Comparison of ENCODE assay signal across 15 cellular contexts in the genomic region with DNA sequence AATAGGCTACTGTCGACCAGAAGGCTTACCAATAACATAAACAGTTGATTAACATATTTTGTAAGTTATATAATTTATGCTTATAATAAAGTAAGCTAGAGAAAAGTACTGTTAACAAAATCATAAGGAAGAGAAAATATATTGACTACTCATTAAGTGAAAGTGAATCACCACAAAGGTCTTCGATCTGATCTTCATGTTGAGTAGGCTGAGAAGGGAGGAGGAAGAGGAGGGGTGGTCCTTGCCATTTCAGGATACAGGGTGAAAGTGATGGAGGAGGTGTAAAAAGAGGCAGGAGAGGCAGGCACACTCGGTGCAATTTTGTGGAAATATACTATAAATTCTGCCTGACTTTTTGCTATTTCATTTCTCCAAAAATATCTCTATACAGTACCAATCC. TPM values are rescaled to one million over a fixed set of nuclear protein-coding genes. Genes with fewer than 3 reads are reported as not detected.
A peak's percentile ranks its signal among the peaks of the same experiment; 100 is the strongest.
DNase-seq lines count a peak whose midpoint lies in the region; ATAC-seq and TF ChIP-seq lines count a peak whose summit lies in the region.
"Had no signal": no experiment of that assay in that cellular context is flagged by ENCODE, and none has a peak within 500 bp of the region (broad histone marks: within the 10 kb centered on the region; RNA-seq: fewer than 3 reads in every experiment).

No MANE protein-coding gene starts in this region.

- no peak overlapping the region for H3K4me3 Mint-ChIP-seq in activated CD4-positive, alpha-beta T cell treated with anti-CD3 and anti-CD28 coated beads for 36 hours
- no peak overlapping the region for H3K4me3 Mint-ChIP-seq in activated CD4-positive, alpha-beta T cell treated with anti-CD3 and anti-CD28 coated beads, Interleukin-2, amount 10 ng/mL, durations not matched to agents 7 days and 5 days
- H3K4me3 Mint-ChIP-seq in stimulated activated naive CD8-positive, alpha-beta T cell treated with anti-CD3 and anti-CD28 coated beads, Interleukin-15, Interleukin-2, amounts not matched to agents 100 ng/mL and 50 ng/mL, for 24 hours, result no peak overlapping the region
- H3K4me3 Mint-ChIP-seq in nephron progenitor cell, result no peak overlapping the region
- H3K4me3 Mint-ChIP-seq: B cell; CD4-positive, alpha-beta T cell; CD8-positive, alpha-beta T cell had no signal

- H3K9me3 Mint-ChIP-seq in activated CD4-positive, alpha-beta T cell treated with anti-CD3 and anti-CD28 coated beads for 36 hours (ENCODE audit: low read depth), result peaks cover 17% of the 10 kb centered on the region
- H3K9me3 Mint-ChIP-seq in activated CD4-positive, alpha-beta T cell treated with anti-CD3 and anti-CD28 coated beads, Interleukin-2, amount 10 ng/mL, durations not matched to agents 7 days and 5 days, result peaks cover 24% of the 10 kb centered on the region
- peaks cover 24% of the 10 kb centered on the region for H3K9me3 Mint-ChIP-seq in stimulated activated naive CD8-positive, alpha-beta T cell treated with anti-CD3 and anti-CD28 coated beads, Interleukin-15, Interleukin-2, amounts not matched to agents 100 ng/mL and 50 ng/mL, for 24 hours
- peaks cover 73% of the 10 kb centered on the region for H3K9me3 Mint-ChIP-seq in nephron progenitor cell

- H3K36me3 Mint-ChIP-seq in activated CD4-positive, alpha-beta T cell treated with anti-CD3 and anti-CD28 coated beads for 36 hours (ENCODE audit: low read depth), result peaks cover 51% of the 10 kb centered on the region
- H3K36me3 Mint-ChIP-seq in activated CD4-positive, alpha-beta T cell treated with anti-CD3 and anti-CD28 coated beads, Interleukin-2, amount 10 ng/mL, durations not matched to agents 7 days and 5 days (ENCODE audit: low read depth), result peaks cover 45% of the 10 kb centered on the region
- peaks cover 74% of the 10 kb centered on the region for H3K36me3 Mint-ChIP-seq in stimulated activated naive CD8-positive, alpha-beta T cell treated with anti-CD3 and anti-CD28 coated beads, Interleukin-15, Interleukin-2, amounts not matched to agents 100 ng/mL and 50 ng/mL, for 24 hours (ENCODE audit: low read depth)
- peaks cover 80% of the 10 kb centered on the region for H3K36me3 Mint-ChIP-seq in nephron progenitor cell (ENCODE audit: low read depth)

- intact Hi-C loops in activated CD4-positive, alpha-beta T cell treated with anti-CD3 and anti-CD28 coated beads for 36 hours (cut with DNase I, micrococcal nuclease), result no loop called here

- POLR2A ChIA-PET in activated CD4-positive, alpha-beta T cell treated with anti-CD3 and anti-CD28 coated beads for 36 hours (lab: Charles Lee), result no interaction called here
- POLR2A ChIA-PET in activated CD4-positive, alpha-beta T cell treated with anti-CD3 and anti-CD28 coated beads, Interleukin-2, amount 10 ng/mL, durations not matched to agents 7 days and 5 days (lab: Charles Lee), result no interaction called here

- TF ChIP-seq CTCF in nephron progenitor cell (IDR thresholded peaks at IDR 0.05), result no peak

- H3K4me1 Mint-ChIP-seq in activated CD4-positive, alpha-beta T cell treated with anti-CD3 and anti-CD28 coated beads for 36 hours, result peaks cover 48% of the 10 kb centered on the region
- H3K4me1 Mint-ChIP-seq in activated CD4-positive, alpha-beta T cell treated with anti-CD3 and anti-CD28 coated beads, Interleukin-2, amount 10 ng/mL, durations not matched to agents 7 days and 5 days, result peaks cover 16% of the 10 kb centered on the region
- H3K4me1 Mint-ChIP-seq in stimulated activated naive CD8-positive, alpha-beta T cell treated with anti-CD3 and anti-CD28 coated beads, Interleukin-15, Interleukin-2, amounts not matched to agents 100 ng/mL and 50 ng/mL, for 24 hours (ENCODE audit: low read depth), result peaks cover 48% of the 10 kb centered on the region
- H3K4me1 Mint-ChIP-seq in nephron progenitor cell, result peaks cover 10% of the 10 kb centered on the region

- H3K27ac Mint-ChIP-seq in activated CD4-positive, alpha-beta T cell treated with anti-CD3 and anti-CD28 coated beads for 36 hours, result no peak overlapping the region
- H3K27ac Mint-ChIP-seq in activated CD4-positive, alpha-beta T cell treated with anti-CD3 and anti-CD28 coated beads, Interleukin-2, amount 10 ng/mL, durations not matched to agents 7 days and 5 days, result no peak overlapping the region
- peak overlapping the region; percentile 50 for H3K27ac Mint-ChIP-seq in stimulated activated naive CD8-positive, alpha-beta T cell treated with anti-CD3 and anti-CD28 coated beads, Interleukin-15, Interleukin-2, amounts not matched to agents 100 ng/mL and 50 ng/mL, for 24 hours
- peak overlapping the region; percentile 47 for H3K27ac Mint-ChIP-seq in nephron progenitor cell
- H3K27ac Mint-ChIP-seq: B cell; CD4-positive, alpha-beta T cell; CD8-positive, alpha-beta T cell had no signal

- peak; percentile 53 for ATAC-seq in activated CD4-positive, alpha-beta T cell treated with anti-CD3 and anti-CD28 coated beads for 36 hours
- ATAC-seq in stimulated activated naive CD8-positive, alpha-beta T cell treated with anti-CD3 and anti-CD28 coated beads, Interleukin-15, Interleukin-2, amounts not matched to agents 100 U/mL and 50 U/mL, for 24 hours, result no peak
- ATAC-seq: A549; CD8-positive, alpha-beta T cell had no signal

- CTCF ChIA-PET in activated CD4-positive, alpha-beta T cell treated with anti-CD3 and anti-CD28 coated beads for 36 hours (lab: Charles Lee), result no interaction called here
- CTCF ChIA-PET in activated CD4-positive, alpha-beta T cell treated with anti-CD3 and anti-CD28 coated beads, Interleukin-2, amount 10 ng/mL, durations not matched to agents 7 days and 5 days (lab: Charles Lee), result no interaction called here

- H3K27me3 Mint-ChIP-seq in activated CD4-positive, alpha-beta T cell treated with anti-CD3 and anti-CD28 coated beads for 36 hours, result no peaks in the 10 kb centered on the region
- no peaks in the 10 kb centered on the region for H3K27me3 Mint-ChIP-seq in activated CD4-positive, alpha-beta T cell treated with anti-CD3 and anti-CD28 coated beads, Interleukin-2, amount 10 ng/mL, durations not matched to agents 7 days and 5 days
- no peaks in the 10 kb centered on the region for H3K27me3 Mint-ChIP-seq in stimulated activated naive CD8-positive, alpha-beta T cell treated with anti-CD3 and anti-CD28 coated beads, Interleukin-15, Interleukin-2, amounts not matched to agents 100 ng/mL and 50 ng/mL, for 24 hours
- no peaks in the 10 kb centered on the region for H3K27me3 Mint-ChIP-seq in nephron progenitor cell (ENCODE audit: low read depth, poor library complexity)
- H3K27me3 Mint-ChIP-seq: B cell; CD4-positive, alpha-beta T cell had no signal

- DNase-seq in activated CD4-positive, alpha-beta T cell treated with anti-CD3 and anti-CD28 coated beads for 36 hours, result no peak
- no peak for DNase-seq in activated CD4-positive, alpha-beta T cell treated with anti-CD3 and anti-CD28 coated beads, Interleukin-2, amount 10 ng/mL, durations not matched to agents 7 days and 5 days
- DNase-seq in stimulated activated naive CD8-positive, alpha-beta T cell treated with anti-CD3 and anti-CD28 coated beads, Interleukin-15, Interleukin-2, amounts not matched to agents 100 U/mL and 50 U/mL, for 24 hours, result no peak
- DNase-seq in nephron progenitor cell, result no peak
- DNase-seq in NCI-H1105 (lab: John Stamatoyannopoulos, UW), result no peak
- DNase-seq: AML-193; Caco-2; Calu3; CD4-positive, alpha-beta T cell; CD8-positive, alpha-beta T cell; DMS79 treated with DMSO at 0.1 percent for 48 hours; GF-D8 had no signal

RNA-seq across cellular contexts. Expression of gene FBXL4, which starts 10.4 kb away (rescaled TPM):
- 10 to 100 TPM; 16.2 to 16.5 TPM for total RNA-seq in activated CD4-positive, alpha-beta T cell treated with anti-CD3 and anti-CD28 coated beads for 36 hours
- 10 to 100 TPM; 11.2 to 12.6 TPM for total RNA-seq in activated CD4-positive, alpha-beta T cell treated with anti-CD3 and anti-CD28 coated beads, Interleukin-2, amount 10 ng/mL, durations not matched to agents 7 days and 5 days

Comparison
In these comparisons a context has a peak if more than half of its experiments do, and no peak if none do; other contexts are left out.
1. H3K27ac Mint-ChIP-seq: peak in stimulated activated naive CD8-positive, alpha-beta T cell treated with anti-CD3 and anti-CD28 coated beads, Interleukin-15, Interleukin-2, amounts not matched to agents 100 ng/mL and 50 ng/mL, for 24 hours (single experiment) and nephron progenitor cell (single experiment); none in activated CD4-positive, alpha-beta T cell treated with anti-CD3 and anti-CD28 coated beads for 36 hours (single experiment) and activated CD4-positive, alpha-beta T cell treated with anti-CD3 and anti-CD28 coated beads, Interleukin-2, amount 10 ng/mL, durations not matched to agents 7 days and 5 days (single experiment).